1 cellular context compared by ENCODE assay signal in genomic region chr4:56908206-56909082, GRCh38.
A peak's percentile ranks its signal among the peaks of the same experiment; 100 is the strongest.
TF ChIP-seq lines count a peak whose summit lies in the region.

No MANE protein-coding gene starts in this region.

TF ChIP-seq in HEK293, 187 proteins besides CTCF, POLR2A, EP300 and RAD21 (continued from another document and continues in another):
- TF ChIP-seq, protein P1, sequence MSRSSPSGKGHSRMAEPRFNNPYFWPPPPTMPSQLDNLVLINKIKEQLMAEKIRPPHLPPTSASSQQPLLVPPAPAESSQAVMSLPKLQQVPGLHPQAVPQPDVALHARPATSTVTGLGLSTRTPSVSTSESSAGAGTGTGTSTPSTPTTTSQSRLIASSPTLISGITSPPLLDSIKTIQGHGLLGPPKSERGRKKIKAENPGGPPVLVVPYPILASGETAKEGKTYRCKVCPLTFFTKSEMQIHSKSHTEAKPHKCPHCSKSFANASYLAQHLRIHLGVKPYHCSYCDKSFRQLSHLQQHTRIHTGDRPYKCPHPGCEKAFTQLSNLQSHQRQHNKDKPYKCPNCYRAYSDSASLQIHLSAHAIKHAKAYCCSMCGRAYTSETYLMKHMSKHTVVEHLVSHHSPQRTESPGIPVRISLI (tag by site-specific recombination; IDR thresholded peaks at IDR 0.05): no peak
- TF ChIP-seq ZNF585B (tag by site-specific recombination; IDR thresholded peaks at IDR 0.05) (no peak), SP3 (tag by site-specific recombination; IDR thresholded peaks at IDR 0.05) (no peak), ZNF292 (tag by site-specific recombination; IDR thresholded peaks at IDR 0.05; ENCODE audit: borderline replicate concordance, low read depth) (no peak), GLIS2 (tag by site-specific recombination; IDR thresholded peaks at IDR 0.05) (peak; percentile 67), ZNF76 (tag by site-specific recombination; IDR thresholded peaks at IDR 0.05; ENCODE audit: borderline replicate concordance, low read depth) (no peak), ZIC2 (tag by site-specific recombination; IDR thresholded peaks at IDR 0.05) (no peak), SETDB1 (IDR thresholded peaks at IDR 0.05; ENCODE audit: insufficient read length, low read length) (no peak), SP2 (tag by site-specific recombination; IDR thresholded peaks at IDR 0.05) (peak; percentile 15; the same call in 1 of the 2 replicates), ZNF19 (tag by site-specific recombination; IDR thresholded peaks at IDR 0.05; ENCODE audit: low read depth) (no peak), ZNF473 (tag by site-specific recombination; IDR thresholded peaks at IDR 0.05) (no peak), ZNF785 (tag by site-specific recombination; IDR thresholded peaks at IDR 0.05) (no peak), ZBTB8A (tag by site-specific recombination; IDR thresholded peaks at IDR 0.05) (peak; percentile 14; the same call in 1 of the 2 replicates), ZNF112 (tag by site-specific recombination; IDR thresholded peaks at IDR 0.05) (no peak), REPIN1 (tag by site-specific recombination; IDR thresholded peaks at IDR 0.05; ENCODE audit: low read depth) (no peak), ZBTB7A (tag by site-specific recombination; IDR thresholded peaks at IDR 0.05; ENCODE audit: low read depth) (no peak), ZNF521 (tag by site-specific recombination; IDR thresholded peaks at IDR 0.05) (no peak), ZSCAN4 (tag by site-specific recombination; IDR thresholded peaks at IDR 0.05) (no peak), ZNF398 (tag by site-specific recombination; IDR thresholded peaks at IDR 0.05) (no peak), ZNF549 (tag by site-specific recombination; IDR thresholded peaks at IDR 0.05) (no peak), ZNF311 (tag by site-specific recombination; IDR thresholded peaks at IDR 0.05; ENCODE audit: borderline replicate concordance) (no peak), PRDM1 (tag by site-specific recombination; IDR thresholded peaks at IDR 0.05) (no peak), ZNF571 (tag by site-specific recombination; IDR thresholded peaks at IDR 0.05) (no peak), ZNF664 (tag by site-specific recombination; IDR thresholded peaks at IDR 0.05) (no peak), ZNF660 (tag by site-specific recombination; IDR thresholded peaks at IDR 0.05) (no peak), ZNF433 (tag by site-specific recombination; IDR thresholded peaks at IDR 0.05; ENCODE audit: low read depth) (no peak), ZNF155 (tag by site-specific recombination; IDR thresholded peaks at IDR 0.05) (no peak), ZNF248 (tag by site-specific recombination; IDR thresholded peaks at IDR 0.05) (no peak), ZNF791 (tag by site-specific recombination; IDR thresholded peaks at IDR 0.05) (no peak), BCL11B (tag by site-specific recombination; IDR thresholded peaks at IDR 0.05; ENCODE audit: low read depth) (no peak), KLF16 (tag by site-specific recombination; IDR thresholded peaks at IDR 0.05) (0 out of 2 replicates have a peak, but pooled peaks have one; percentile 17), OSR2 (tag by site-specific recombination; IDR thresholded peaks at IDR 0.05) (no peak), ZNF677 (tag by site-specific recombination; IDR thresholded peaks at IDR 0.05) (no peak), ZFP3 (tag by site-specific recombination; IDR thresholded peaks at IDR 0.05; ENCODE audit: low read depth) (no peak), TRIM28 (IDR thresholded peaks at IDR 0.05; ENCODE audit: borderline replicate concordance, low read length) (no peak), ZNF221 (tag by site-specific recombination; IDR thresholded peaks at IDR 0.05; ENCODE audit: borderline replicate concordance) (no peak), ZNF843 (tag by site-specific recombination; IDR thresholded peaks at IDR 0.05) (no peak), MZF1 (tag by site-specific recombination; IDR thresholded peaks at IDR 0.05; ENCODE audit: borderline replicate concordance) (no peak), HIC1 (tag by site-specific recombination; IDR thresholded peaks at IDR 0.05) (no peak), ZNF354C (tag by site-specific recombination; IDR thresholded peaks at IDR 0.05; ENCODE audit: borderline replicate concordance, low read depth) (no peak), ZNF701 (tag by site-specific recombination; IDR thresholded peaks at IDR 0.05) (no peak), ZBTB10 (tag by site-specific recombination; IDR thresholded peaks at IDR 0.05) (no peak), ZNF114 (tag by site-specific recombination; IDR thresholded peaks at IDR 0.05) (no peak), PRDM4 (tag by site-specific recombination; IDR thresholded peaks at IDR 0.05) (no peak), ZNF514 (tag by site-specific recombination; IDR thresholded peaks at IDR 0.05) (no peak), ZNF555 (tag by site-specific recombination; conservative IDR thresholded peaks at IDR 0.05) (no peak), ZNF776 (tag by site-specific recombination; IDR thresholded peaks at IDR 0.05; ENCODE audit: borderline replicate concordance) (no peak), ZNF2 (tag by site-specific recombination; IDR thresholded peaks at IDR 0.05) (no peak)
- TF ChIP-seq, protein P2, sequence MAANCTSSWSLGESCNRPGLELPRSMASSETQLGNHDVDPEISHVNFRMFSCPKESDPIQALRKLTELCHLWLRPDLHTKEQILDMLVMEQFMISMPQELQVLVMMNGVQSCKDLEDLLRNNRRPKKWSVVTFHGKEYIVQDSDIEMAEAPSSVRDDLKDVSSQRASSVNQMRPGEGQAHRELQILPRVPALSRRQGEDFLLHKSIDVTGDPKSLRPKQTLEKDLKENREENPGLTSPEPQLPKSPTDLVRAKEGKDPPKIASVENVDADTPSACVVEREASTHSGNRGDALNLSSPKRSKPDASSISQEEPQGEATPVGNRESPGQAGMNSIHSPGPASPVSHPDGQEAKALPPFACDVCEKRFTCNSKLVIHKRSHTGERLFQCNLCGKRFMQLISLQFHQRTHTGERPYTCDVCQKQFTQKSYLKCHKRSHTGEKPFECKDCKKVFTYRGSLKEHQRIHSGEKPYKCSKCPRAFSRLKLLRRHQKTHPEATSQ (tag by site-specific recombination; IDR thresholded peaks at IDR 0.05): no peak
- TF ChIP-seq, protein P3, sequence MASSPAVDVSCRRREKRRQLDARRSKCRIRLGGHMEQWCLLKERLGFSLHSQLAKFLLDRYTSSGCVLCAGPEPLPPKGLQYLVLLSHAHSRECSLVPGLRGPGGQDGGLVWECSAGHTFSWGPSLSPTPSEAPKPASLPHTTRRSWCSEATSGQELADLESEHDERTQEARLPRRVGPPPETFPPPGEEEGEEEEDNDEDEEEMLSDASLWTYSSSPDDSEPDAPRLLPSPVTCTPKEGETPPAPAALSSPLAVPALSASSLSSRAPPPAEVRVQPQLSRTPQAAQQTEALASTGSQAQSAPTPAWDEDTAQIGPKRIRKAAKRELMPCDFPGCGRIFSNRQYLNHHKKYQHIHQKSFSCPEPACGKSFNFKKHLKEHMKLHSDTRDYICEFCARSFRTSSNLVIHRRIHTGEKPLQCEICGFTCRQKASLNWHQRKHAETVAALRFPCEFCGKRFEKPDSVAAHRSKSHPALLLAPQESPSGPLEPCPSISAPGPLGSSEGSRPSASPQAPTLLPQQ (tag by site-specific recombination; IDR thresholded peaks at IDR 0.05): peak; percentile 82
- TF ChIP-seq, protein P4, sequence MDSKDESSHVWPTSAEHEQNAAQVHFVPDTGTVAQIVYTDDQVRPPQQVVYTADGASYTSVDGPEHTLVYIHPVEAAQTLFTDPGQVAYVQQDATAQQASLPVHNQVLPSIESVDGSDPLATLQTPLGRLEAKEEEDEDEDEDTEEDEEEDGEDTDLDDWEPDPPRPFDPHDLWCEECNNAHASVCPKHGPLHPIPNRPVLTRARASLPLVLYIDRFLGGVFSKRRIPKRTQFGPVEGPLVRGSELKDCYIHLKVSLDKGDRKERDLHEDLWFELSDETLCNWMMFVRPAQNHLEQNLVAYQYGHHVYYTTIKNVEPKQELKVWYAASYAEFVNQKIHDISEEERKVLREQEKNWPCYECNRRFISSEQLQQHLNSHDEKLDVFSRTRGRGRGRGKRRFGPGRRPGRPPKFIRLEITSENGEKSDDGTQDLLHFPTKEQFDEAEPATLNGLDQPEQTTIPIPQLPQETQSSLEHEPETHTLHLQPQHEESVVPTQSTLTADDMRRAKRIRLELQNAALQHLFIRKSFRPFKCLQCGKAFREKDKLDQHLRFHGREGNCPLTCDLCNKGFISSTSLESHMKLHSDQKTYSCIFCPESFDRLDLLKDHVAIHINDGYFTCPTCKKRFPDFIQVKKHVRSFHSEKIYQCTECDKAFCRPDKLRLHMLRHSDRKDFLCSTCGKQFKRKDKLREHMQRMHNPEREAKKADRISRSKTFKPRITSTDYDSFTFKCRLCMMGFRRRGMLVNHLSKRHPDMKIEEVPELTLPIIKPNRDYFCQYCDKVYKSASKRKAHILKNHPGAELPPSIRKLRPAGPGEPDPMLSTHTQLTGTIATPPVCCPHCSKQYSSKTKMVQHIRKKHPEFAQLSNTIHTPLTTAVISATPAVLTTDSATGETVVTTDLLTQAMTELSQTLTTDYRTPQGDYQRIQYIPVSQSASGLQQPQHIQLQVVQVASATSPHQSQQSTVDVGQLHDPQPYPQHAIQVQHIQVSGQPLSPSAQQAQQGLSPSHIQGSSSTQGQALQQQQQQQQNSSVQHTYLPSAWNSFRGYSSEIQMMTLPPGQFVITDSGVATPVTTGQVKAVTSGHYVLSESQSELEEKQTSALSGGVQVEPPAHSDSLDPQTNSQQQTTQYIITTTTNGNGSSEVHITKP (tag by site-specific recombination; IDR thresholded peaks at IDR 0.05): no peak
